ENCODE assay signal across 8 cellular contexts in genomic region chr15:90099072-90099867, GRCh38. TPM values are rescaled to one million over a fixed set of nuclear protein-coding genes. Genes with fewer than 3 reads are reported as not detected.
DNase-seq lines count a peak whose midpoint lies in the region; ATAC-seq and TF ChIP-seq lines count a peak whose summit lies in the region.

No MANE protein-coding gene starts in this region.

- H4K5ac ChIP-seq in IMR-90 (ENCODE audit: low read depth, low read length), result no peak overlapping the region

- in situ Hi-C loops in IMR-90 (cut with MboI; ENCODE audit: low sequenced_read_pairs), result no loop called here

- TF ChIP-seq POLR2A in IMR-90 (IDR thresholded peaks at IDR 0.05; ENCODE audit: low read depth, low read length), result no peak

- H3K27ac ChIP-seq in BLaER1 treated with 17β-estradiol and CSF1 and Interleukin-3, amounts not matched to agents 10 nM and 100 nM, result peak overlapping the region in 9 of 11 experiments; percentile 96 to 100 (median 99); a peak in 17 of 22 replicates
- no peak overlapping the region for H3K27ac ChIP-seq in IMR-90 (ENCODE audit: insufficient read depth, low read length)

- H3K4me3 ChIP-seq in BLaER1 treated with 17β-estradiol and CSF1 and Interleukin-3, amounts not matched to agents 10 nM and 100 nM, result peak overlapping the region in 4 of 10 experiments; percentile 94 to 99 (median 94); a peak in 6 of 20 replicates
- no peak overlapping the region for H3K4me3 ChIP-seq in IMR-90 (ENCODE audit: insufficient read depth, low read depth, low read length)

- peak overlapping the region; percentile 86 for H3K4me3 Mint-ChIP-seq in activated naive CD8-positive, alpha-beta T cell treated with anti-CD3 and anti-CD28 coated beads, Interleukin-2, amount 50 U/mL, for 24 hours
- H3K4me3 Mint-ChIP-seq in natural killer cell, result peak overlapping the region; percentile 90

- H2BK15ac ChIP-seq in IMR-90 (ENCODE audit: low read depth, low read length), result no peak overlapping the region

- no peaks in the 10 kb centered on the region for H3K9me3 ChIP-seq in BLaER1 treated with 17β-estradiol and CSF1 and Interleukin-3, amounts not matched to agents 10 nM and 100 nM (replicated peaks in 1 of 11)
- no peaks in the 10 kb centered on the region for H3K9me3 ChIP-seq in IMR-90 (ENCODE audit: control insufficient read depth, insufficient read depth, low read length)

- no peak overlapping the region for H2AFZ ChIP-seq in IMR-90 (replicated peaks; ENCODE audit: low read length, poor library complexity)

- H3K4me2 ChIP-seq in BLaER1 treated with 17β-estradiol and CSF1 and Interleukin-3, amounts not matched to agents 10 nM and 100 nM, result peak overlapping the region; percentile 95 to 100 (median 99)
- H3K4me2 ChIP-seq in IMR-90 (ENCODE audit: low read depth, low read length), result no peak overlapping the region

- peaks cover 0 to 38% (median 18%) of the 10 kb centered on the region in 11 experiments; a peak in 14 of 22 replicates for H3K36me3 ChIP-seq in BLaER1 treated with 17β-estradiol and CSF1 and Interleukin-3, amounts not matched to agents 10 nM and 100 nM
- no peaks in the 10 kb centered on the region for H3K36me3 ChIP-seq in IMR-90 (ENCODE audit: control insufficient read depth, insufficient read depth, low read length)

- H3K4me1 Mint-ChIP-seq in activated naive CD8-positive, alpha-beta T cell treated with anti-CD3 and anti-CD28 coated beads, Interleukin-2, amount 50 U/mL, for 24 hours, result peaks cover 82% of the 10 kb centered on the region
- H3K4me1 Mint-ChIP-seq in natural killer cell, result peaks cover 78 to 81% of the 10 kb centered on the region in 2 donors

- peak overlapping the region; percentile 39; the same call in 1 of the 2 replicates for H3K23ac ChIP-seq in IMR-90 (ENCODE audit: low read depth, low read length)

- H3K9me3 Mint-ChIP-seq in activated naive CD8-positive, alpha-beta T cell treated with anti-CD3 and anti-CD28 coated beads, Interleukin-2, amount 50 U/mL, for 24 hours, result no peaks in the 10 kb centered on the region
- no peaks in the 10 kb centered on the region for H3K9me3 Mint-ChIP-seq in natural killer cell

- H2AK5ac ChIP-seq in IMR-90 (ENCODE audit: low read depth, low read length), result 0 out of 2 replicates have a peak overlapping the region, but pooled peaks have one; percentile 0

- peak overlapping the region; percentile 52; the same call in 1 of the 2 replicates for H2BK120ac ChIP-seq in IMR-90 (ENCODE audit: low read depth, low read length)

- peaks cover 6 to 16% (median 12%) of the 10 kb centered on the region in 11 experiments; a peak in 15 of 22 replicates for H3K27me3 ChIP-seq in BLaER1 treated with 17β-estradiol and CSF1 and Interleukin-3, amounts not matched to agents 10 nM and 100 nM
- no peaks in the 10 kb centered on the region for H3K27me3 ChIP-seq in IMR-90 (ENCODE audit: control insufficient read depth, insufficient read depth, low read length)

- no peak overlapping the region for H4K8ac ChIP-seq in IMR-90 (ENCODE audit: low read depth in 2 of 2, low read length in 2 of 2)

- intact Hi-C loops in IMR-90 (cut with micrococcal nuclease), result no loop called here
- intact Hi-C loops in natural killer cell (cut with micrococcal nuclease), result loop anchor here (5.0 kb wide), 1 partner anchor 133 kb away; the partner anchor contains the start of genes CIB1 and GDPGP1

- no peak overlapping the region for H2AK9ac ChIP-seq in IMR-90 (replicated peaks; ENCODE audit: low read depth, low read length, poor library complexity)

- H3K4ac ChIP-seq in IMR-90 (ENCODE audit: low read depth, low read length), result peak overlapping the region; percentile 57

- H3K9me1 ChIP-seq in IMR-90 (ENCODE audit: insufficient read depth, low read length), result peaks cover 18% of the 10 kb centered on the region

- H3K79me1 ChIP-seq in IMR-90 (ENCODE audit: low read depth in 1 of 2, low read length in 2 of 2), result peaks cover 32 to 60% of the 10 kb centered on the region in 2 experiments

- no TSS peak for BruUV-seq in IMR-90 (replicated peaks; lab: Mats Ljungman, UMichigan)

- peak overlapping the region; percentile 44 for H2BK5ac ChIP-seq in IMR-90 (ENCODE audit: low read depth, low read length, poor library complexity, severe bottlenecking)

- TF ChIP-seq CTCF in IMR-90 (conservative IDR thresholded peaks at IDR 0.05; ENCODE audit: low read depth, low read length) (no peak), natural killer cell (IDR thresholded peaks at IDR 0.05) (no peak)

- no peak overlapping the region for H3K18ac ChIP-seq in IMR-90 (ENCODE audit: low read depth, low read length)

- H3K36me3 Mint-ChIP-seq in activated naive CD8-positive, alpha-beta T cell treated with anti-CD3 and anti-CD28 coated beads, Interleukin-2, amount 50 U/mL, for 24 hours (ENCODE audit: low read depth), result peaks cover 13% of the 10 kb centered on the region
- H3K36me3 Mint-ChIP-seq in natural killer cell, result no peaks in the 10 kb centered on the region

- no peaks in the 10 kb centered on the region for H3K27me3 Mint-ChIP-seq in activated naive CD8-positive, alpha-beta T cell treated with anti-CD3 and anti-CD28 coated beads, Interleukin-2, amount 50 U/mL, for 24 hours
- H3K27me3 Mint-ChIP-seq in natural killer cell (ENCODE audit: low read depth in 2 of 2), result no peaks in the 10 kb centered on the region

- no peak for DNase-seq in IMR-90
- DNase-seq in activated naive CD8-positive, alpha-beta T cell treated with anti-CD3 and anti-CD28 coated beads, Interleukin-2, amount 50 U/mL, for 24 hours, result peak; percentile 25
- DNase-seq in natural killer cell, result no peak
- no peak for DNase-seq in SKM-1 (lab: John Stamatoyannopoulos, UW; ENCODE audit: unreplicated experiment)
- no peak for DNase-seq in DMS53 treated with DMSO at 0.1 percent for 48 hours (lab: John Stamatoyannopoulos, UW; ENCODE audit: unreplicated experiment)
- no peak for DNase-seq in NCI-H524 (lab: John Stamatoyannopoulos, UW)

- no peak overlapping the region; the same call in 1 of the 2 replicates for H3K14ac ChIP-seq in IMR-90 (replicated peaks; ENCODE audit: low read depth, low read length)

- no peak for TF ChIP-seq RAD21 in IMR-90 (IDR thresholded peaks at IDR 0.05; ENCODE audit: low read length)

- H4K20me1 ChIP-seq in BLaER1 treated with 17β-estradiol and CSF1 and Interleukin-3, amounts not matched to agents 10 nM and 100 nM, result peaks cover 60 to 72% (median 68%) of the 10 kb centered on the region in 11 experiments; a peak in 21 of 22 replicates
- peaks cover 27% of the 10 kb centered on the region for H4K20me1 ChIP-seq in IMR-90 (ENCODE audit: insufficient read depth, low read length)

- H3K4me1 ChIP-seq in BLaER1 treated with 17β-estradiol and CSF1 and Interleukin-3, amounts not matched to agents 10 nM and 100 nM, result peaks cover 67 to 78% (median 73%) of the 10 kb centered on the region in 10 experiments
- peaks cover 25% of the 10 kb centered on the region for H3K4me1 ChIP-seq in IMR-90 (ENCODE audit: control insufficient read depth, insufficient read depth, low read length)

- H3K9ac ChIP-seq in BLaER1 treated with 17β-estradiol and CSF1 and Interleukin-3, amounts not matched to agents 10 nM and 100 nM, result peak overlapping the region in 9 of 11 experiments; percentile 4 to 100 (median 99); a peak in 14 of 22 replicates
- peak overlapping the region; percentile 8; the same call in 1 of the 2 replicates for H3K9ac ChIP-seq in IMR-90 (ENCODE audit: low read depth, low read length)

- CTCF ChIA-PET in IMR-90 (lab: Yijun Ruan, JAX), result no interaction called here

- dilution Hi-C loops in IMR-90 (cut with HindIII; ENCODE audit: low sequenced_read_pairs, unreplicated experiment), result no loop called here

- no peak overlapping the region for H2BK20ac ChIP-seq in IMR-90 (ENCODE audit: low read depth, low read length)

- peak overlapping the region; percentile 80 for H3K27ac Mint-ChIP-seq in activated naive CD8-positive, alpha-beta T cell treated with anti-CD3 and anti-CD28 coated beads, Interleukin-2, amount 50 U/mL, for 24 hours
- peak overlapping the region; percentile 94 to 100 for H3K27ac Mint-ChIP-seq in natural killer cell

- H4K91ac ChIP-seq in IMR-90 (ENCODE audit: insufficient read depth, low read depth, low read length), result 0 out of 2 replicates have a peak overlapping the region, but pooled peaks have one; percentile 28

- 100% methylated on average over 4 of the region's 10 CpGs; no CpG with 5 or more reads in 1 of the 2 experiments for WGBS in IMR-90 (ENCODE audit: extremely low coverage in 2 of 2, insufficient read length in 1 of 2), 2 experiments

- POLR2A ChIA-PET in IMR-90 (lab: Charles Lee; ENCODE audit: unreplicated experiment), result interaction anchor here (0.6 kb wide), 1 partner anchor 56 kb away, joined by 4 read pairs; no protein-coding TSS in a partner anchor

- ATAC-seq in IMR-90 (ENCODE audit: low read depth), result no peak
- ATAC-seq in activated naive CD8-positive, alpha-beta T cell treated with anti-CD3 and anti-CD28 coated beads, Interleukin-2, amount 50 U/mL, for 24 hours, result no peak
- peak in 2 of 3 donors; percentile 19 to 22 for ATAC-seq in natural killer cell
- no peak for ATAC-seq in HG03457 (IDR thresholded peaks at IDR 0.05; ENCODE audit: unreplicated experiment)

- H3K56ac ChIP-seq in IMR-90 (ENCODE audit: extremely low read depth, insufficient read depth, low read length), result no peak overlapping the region

TF ChIP-seq in IMR-90, 13 proteins besides CTCF, POLR2A, EP300 and RAD21:
- no peak for TF ChIP-seq CEBPB (IDR thresholded peaks at IDR 0.05; ENCODE audit: low read depth, low read length)
- TF ChIP-seq MAFK (IDR thresholded peaks at IDR 0.05; ENCODE audit: low read depth, low read length), result no peak
- TF ChIP-seq NFE2L2 (IDR thresholded peaks at IDR 0.05; ENCODE audit: low read depth, low read length), result no peak
- no peak for TF ChIP-seq BHLHE40 (IDR thresholded peaks at IDR 0.05; ENCODE audit: low read depth, low read length)
- no peak for TF ChIP-seq ELK1 (IDR thresholded peaks at IDR 0.05; ENCODE audit: borderline replicate concordance, low read depth, low read length)

RNA-seq across cellular contexts. Expression of gene IDH2, which starts 3.0 kb away (rescaled TPM):
- total RNA-seq in IMR-90 (2012; rRNA removed) (87.2 and 118 TPM in 2 replicates), natural killer cell (10 to 100 TPM; 72.3 to 91.5 (median 81.0) TPM)
- 84.2 and 84.9 TPM in 2 replicates for polyA plus RNA-seq in IMR-90 (2012; rRNA removed)
- 49.5 and 94.7 TPM in 2 replicates for polyA plus RNA-seq in IMR-90 (2012; cell fraction: cytosol; rRNA removed)
- 37.6 and 62.1 TPM in 2 replicates for polyA plus RNA-seq in IMR-90 (2012; cell fraction: nucleus; rRNA removed; ENCODE audit: low replicate concordance)

Comparison
In these comparisons a context has a peak if more than half of its experiments do, and no peak if none do; other contexts are left out.
1. ATAC-seq: peak in natural killer cell (2 of 3); none in IMR-90 (single experiment), activated naive CD8-positive, alpha-beta T cell treated with anti-CD3 and anti-CD28 coated beads, Interleukin-2, amount 50 U/mL, for 24 hours (single experiment) and HG03457 (single experiment).